ENCODE assay signal across 10 cellular contexts in the genomic region with DNA sequence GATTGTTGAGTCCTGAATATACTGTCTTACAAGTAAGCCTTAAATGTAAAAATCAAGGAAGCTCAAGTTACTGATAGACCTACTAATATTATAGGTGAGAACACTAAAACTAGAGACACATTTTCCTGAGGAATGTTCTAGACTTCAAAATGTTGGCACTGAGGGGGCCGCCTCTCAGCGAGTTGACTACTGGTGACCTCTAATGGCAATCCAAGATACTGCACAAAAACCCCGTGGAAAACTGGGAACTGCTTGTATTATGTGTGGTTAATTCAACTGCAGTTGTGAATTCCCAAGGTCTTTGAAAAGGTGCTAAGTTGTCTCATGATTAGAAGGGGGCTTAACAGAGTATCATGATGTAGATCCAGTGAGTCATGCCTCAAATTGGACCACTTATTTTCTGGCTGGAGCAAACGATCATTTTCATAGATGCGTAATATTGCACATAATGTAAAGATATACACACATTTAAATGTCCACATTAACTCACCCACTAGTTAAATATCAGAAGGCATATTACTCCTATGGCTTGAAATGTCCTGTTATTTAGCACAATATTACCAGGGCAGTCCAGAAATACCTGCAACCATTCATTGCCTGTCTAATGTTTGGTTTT.
DNase-seq lines count a peak whose midpoint lies in the region; ATAC-seq and TF ChIP-seq lines count a peak whose summit lies in the region.
"Had no signal": no experiment of that assay in that cellular context is flagged by ENCODE, and none has a peak within 500 bp of the region (broad histone marks: within the 10 kb centered on the region; RNA-seq: fewer than 3 reads in every experiment).

No MANE protein-coding gene starts in this region.

- H3K9me3 Mint-ChIP-seq in WTC11 = no peaks in the 10 kb centered on the region

- peaks cover 0 to 3% (median 0%) of the 10 kb centered on the region in 4 donors for H3K27me3 ChIP-seq in liver (ENCODE audit: control insufficient read depth in 4 of 4, insufficient read depth in 4 of 4, low read length in 3 of 4)
- H3K27me3 ChIP-seq in colonic mucosa = no peaks in the 10 kb centered on the region

- no peak overlapping the region for H3K9ac ChIP-seq in liver (ENCODE audit: low read depth in 1 of 2, low read length in 2 of 2)
- H3K9ac ChIP-seq in colonic mucosa (ENCODE audit: low read depth in 2 of 2, low read length in 2 of 2) = no peak overlapping the region

- no peak overlapping the region for H3K27ac Mint-ChIP-seq in WTC11
- H3K27ac Mint-ChIP-seq: effector memory CD8-positive, alpha-beta T cell had no signal

- no peak overlapping the region for H3K4me3 ChIP-seq in liver (ENCODE audit: low read depth in 1 of 3, low read length in 3 of 3)
- no peak overlapping the region for H3K4me3 ChIP-seq in colonic mucosa
- H3K4me3 ChIP-seq: prostate gland had no signal

- peaks cover 27% of the 10 kb centered on the region for H3K4me1 Mint-ChIP-seq in WTC11

- TF ChIP-seq RAD21 in liver (IDR thresholded peaks at IDR 0.05) = peak; percentile 55 to 56

- intact Hi-C loops in colonic mucosa (cut with DNase I) = loop anchor here (2.0 kb wide), 1 partner anchor 439 kb away; no protein-coding TSS in a partner anchor

- WGBS in liver = 32% methylated on average over 5 of the region's 5 CpGs

- H3K4me1 ChIP-seq in liver (ENCODE audit: control insufficient read depth in 4 of 4, insufficient read depth in 4 of 4, low read length in 3 of 4) (no peaks in the 10 kb centered on the region), colonic mucosa (no peaks in the 10 kb centered on the region)
- H3K4me1 ChIP-seq: prostate gland had no signal

- H3K36me3 Mint-ChIP-seq in WTC11 = no peaks in the 10 kb centered on the region

- peak; percentile 72 for ATAC-seq in WTC11
- ATAC-seq in HG03571 (IDR thresholded peaks at IDR 0.05; ENCODE audit: unreplicated experiment) = no peak
- ATAC-seq: effector memory CD8-positive, alpha-beta T cell had no signal

- H3K36me3 ChIP-seq in liver (ENCODE audit: control insufficient read depth in 4 of 4, insufficient read depth in 3 of 4, low read depth in 1 of 4, low read length in 3 of 4) = no peaks in the 10 kb centered on the region
- H3K36me3 ChIP-seq in colonic mucosa = no peaks in the 10 kb centered on the region
- H3K36me3 ChIP-seq: prostate gland had no signal

- DNase-seq in COR-L47 (lab: John Stamatoyannopoulos, UW) = peak; percentile 13
- DNase-seq in HK-2 (ENCODE audit: unreplicated experiment) = peak; percentile 10
- peak; percentile 49 for DNase-seq in WTC11 (ENCODE audit: low spot score)
- no peak for DNase-seq in NCI-H774 (lab: John Stamatoyannopoulos, UW)
- DNase-seq in colonic mucosa = no peak
- no peak for DNase-seq in D341Med (ENCODE audit: low spot score)
- DNase-seq: effector memory CD8-positive, alpha-beta T cell had no signal

- H3K27ac ChIP-seq in liver (ENCODE audit: low read depth in 1 of 2, low read length in 2 of 2) = no peak overlapping the region
- H3K27ac ChIP-seq in colonic mucosa = no peak overlapping the region
- H3K27ac ChIP-seq: prostate gland had no signal

- H3K4me3 Mint-ChIP-seq in WTC11 = no peak overlapping the region
- H3K4me3 Mint-ChIP-seq: effector memory CD8-positive, alpha-beta T cell had no signal

- CTCF ChIA-PET in WTC11 (lab: Charles Lee) = interaction anchor here (0.7 to 0.8 kb wide), 2 partner anchors 15 to 439 kb away, joined by 3 to 4 read pairs; no protein-coding TSS in a partner anchor

- peak; percentile 34; the same call in 1 of the 2 replicates for TF ChIP-seq CTCF in WTC11 (IDR thresholded peaks at IDR 0.05)
- peak; percentile 28 for TF ChIP-seq CTCF in liver (IDR thresholded peaks at IDR 0.05; ENCODE audit: low read depth, low read length, missing input control)
- TF ChIP-seq CTCF in colonic mucosa (IDR thresholded peaks at IDR 0.05) = no peak

- H3K9me3 ChIP-seq in liver (ENCODE audit: control insufficient read depth in 4 of 4, low read length in 3 of 4) (no peaks in the 10 kb centered on the region), colonic mucosa (no peaks in the 10 kb centered on the region)
- H3K9me3 ChIP-seq: prostate gland had no signal

- POLR2A ChIA-PET in WTC11 (lab: Charles Lee) = no interaction called here

- no peaks in the 10 kb centered on the region; the same call in 1 of the 2 replicates for H3K27me3 Mint-ChIP-seq in WTC11 (ENCODE audit: low read depth)
- H3K27me3 Mint-ChIP-seq: effector memory CD8-positive, alpha-beta T cell had no signal

TF ChIP-seq in WTC11, 78 proteins besides CTCF, POLR2A, EP300 and RAD21 (continues in another document):
- TF ChIP-seq, protein P1, sequence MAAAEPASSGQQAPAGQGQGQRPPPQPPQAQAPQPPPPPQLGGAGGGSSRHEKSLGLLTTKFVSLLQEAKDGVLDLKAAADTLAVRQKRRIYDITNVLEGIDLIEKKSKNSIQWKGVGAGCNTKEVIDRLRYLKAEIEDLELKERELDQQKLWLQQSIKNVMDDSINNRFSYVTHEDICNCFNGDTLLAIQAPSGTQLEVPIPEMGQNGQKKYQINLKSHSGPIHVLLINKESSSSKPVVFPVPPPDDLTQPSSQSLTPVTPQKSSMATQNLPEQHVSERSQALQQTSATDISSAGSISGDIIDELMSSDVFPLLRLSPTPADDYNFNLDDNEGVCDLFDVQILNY (CRISPR knock-in tag; IDR thresholded peaks at IDR 0.05) = no peak
- TF ChIP-seq ATF1 (CRISPR knock-in tag; IDR thresholded peaks at IDR 0.05) (no peak), ZBTB21 (CRISPR knock-in tag; IDR thresholded peaks at IDR 0.05; ENCODE audit: borderline replicate concordance) (no peak), JAZF1 (CRISPR knock-in tag; IDR thresholded peaks at IDR 0.05) (no peak), NR2C2 (CRISPR knock-in tag; IDR thresholded peaks at IDR 0.05) (no peak), OVOL2 (CRISPR knock-in tag; IDR thresholded peaks at IDR 0.05; ENCODE audit: borderline replicate concordance) (no peak), KAT7 (CRISPR knock-in tag; IDR thresholded peaks at IDR 0.05; ENCODE audit: borderline replicate concordance) (no peak), MYBL2 (CRISPR knock-in tag; IDR thresholded peaks at IDR 0.05) (no peak), TP53 (CRISPR knock-in tag; IDR thresholded peaks at IDR 0.05) (no peak), ZNF396 (CRISPR knock-in tag; IDR thresholded peaks at IDR 0.05; ENCODE audit: borderline replicate concordance) (no peak), ZNF138 (CRISPR knock-in tag; conservative IDR thresholded peaks at IDR 0.05) (no peak), GABPB1 (CRISPR knock-in tag; IDR thresholded peaks at IDR 0.05) (no peak)
- TF ChIP-seq, protein P2, sequence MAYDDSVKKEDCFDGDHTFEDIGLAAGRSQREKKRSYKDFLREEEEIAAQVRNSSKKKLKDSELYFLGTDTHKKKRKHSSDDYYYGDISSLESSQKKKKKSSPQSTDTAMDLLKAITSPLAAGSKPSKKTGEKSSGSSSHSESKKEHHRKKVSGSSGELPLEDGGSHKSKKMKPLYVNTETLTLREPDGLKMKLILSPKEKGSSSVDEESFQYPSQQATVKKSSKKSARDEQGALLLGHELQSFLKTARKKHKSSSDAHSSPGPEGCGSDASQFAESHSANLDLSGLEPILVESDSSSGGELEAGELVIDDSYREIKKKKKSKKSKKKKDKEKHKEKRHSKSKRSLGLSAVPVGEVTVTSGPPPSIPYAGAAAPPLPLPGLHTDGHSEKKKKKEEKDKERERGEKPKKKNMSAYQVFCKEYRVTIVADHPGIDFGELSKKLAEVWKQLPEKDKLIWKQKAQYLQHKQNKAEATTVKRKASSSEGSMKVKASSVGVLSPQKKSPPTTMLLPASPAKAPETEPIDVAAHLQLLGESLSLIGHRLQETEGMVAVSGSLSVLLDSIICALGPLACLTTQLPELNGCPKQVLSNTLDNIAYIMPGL (CRISPR knock-in tag; IDR thresholded peaks at IDR 0.05) = no peak

TF ChIP-seq in liver, 16 proteins besides CTCF, POLR2A, EP300 and RAD21:
- TF ChIP-seq EGR1 (IDR thresholded peaks at IDR 0.05; ENCODE audit: low read depth in 2 of 2) (no peak), JUND (IDR thresholded peaks at IDR 0.05) (no peak), GABPA (IDR thresholded peaks at IDR 0.05 in 1 of 2, conservative IDR thresholded peaks at IDR 0.05 in 1 of 2) (no peak), FOXA1 (IDR thresholded peaks at IDR 0.05) (no peak), HNF4G (IDR thresholded peaks at IDR 0.05) (no peak), TAF1 (conservative IDR thresholded peaks at IDR 0.05) (no peak)

Comparison
In these comparisons a context has a peak if more than half of its experiments do, and no peak if none do; other contexts are left out.
1. DNase-seq: peak in COR-L47 (single experiment), HK-2 (single experiment) and WTC11 (single experiment); none in NCI-H774 (single experiment), colonic mucosa (single experiment) and D341Med (single experiment).